19 cellular contexts compared by ENCODE assay signal in genomic region chr14:89442280-89442679, GRCh38. TPM values are rescaled to one million over a fixed set of nuclear protein-coding genes. Genes with fewer than 3 reads are reported as not detected.
DNase-seq lines count a peak whose midpoint lies in the region; ATAC-seq, FAIRE-seq and TF ChIP-seq lines count a peak whose summit lies in the region.
"Had no signal": no experiment of that assay in that cellular context is flagged by ENCODE, and none has a peak within 500 bp of the region (broad histone marks: within the 10 kb centered on the region; RNA-seq: fewer than 3 reads in every experiment).

No MANE protein-coding gene starts in this region.

- no peak overlapping the region for H2AFZ ChIP-seq in ACC112 (ENCODE audit: low read length, unreplicated experiment)
- H2AFZ ChIP-seq in astrocyte (ENCODE audit: low read depth, low read length), result no peak overlapping the region

- intact Hi-C loops in kidney (cut with DNase I), result no loop called here

- H3K9ac ChIP-seq in astrocyte (ENCODE audit: low read length), result no peak overlapping the region
- H3K9ac ChIP-seq in kidney (ENCODE audit: low read length in 2 of 2), result no peak overlapping the region

- ATAC-seq in naive B cell (ENCODE audit: low read depth in 2 of 2), result no peak
- no peak for ATAC-seq in HG03571 (IDR thresholded peaks at IDR 0.05; ENCODE audit: unreplicated experiment)
- ATAC-seq: HepG2; stimulated activated naive CD8-positive, alpha-beta T cell treated with anti-CD3 and anti-CD28 coated beads, Interleukin-15, Interleukin-2, amounts not matched to agents 100 U/mL and 50 U/mL, for 24 hours had no signal

- no peak for FAIRE-seq in astrocyte (lab: Jason Lieb, UNC)
- no peak for FAIRE-seq in kidney (lab: Jason Lieb, UNC)
- FAIRE-seq: GM18507, HepG2, islet of Langerhans had no signal

- TF ChIP-seq CTCF in HFFc6 (IDR thresholded peaks at IDR 0.05) (no peak), astrocyte (IDR thresholded peaks at IDR 0.05; ENCODE audit: insufficient read depth, low read depth, low read length) (no peak), kidney (IDR thresholded peaks at IDR 0.05; ENCODE audit: borderline replicate concordance, extremely low read depth, insufficient read depth) (no peak)

- H3K27me3 Mint-ChIP-seq in HFFc6 (ENCODE audit: insufficient read depth) (no peaks in the 10 kb centered on the region; the same call in 1 of the 2 replicates), astrocyte (ENCODE audit: low read depth, unreplicated experiment) (no peaks in the 10 kb centered on the region), naive B cell (no peaks in the 10 kb centered on the region)

- H3K36me3 Mint-ChIP-seq in HFFc6 (ENCODE audit: low read depth) (no peaks in the 10 kb centered on the region; the same call in 1 of the 2 replicates), astrocyte (ENCODE audit: low read depth, unreplicated experiment) (peaks cover under 1% of the 10 kb centered on the region), naive B cell (no peaks in the 10 kb centered on the region)

- H3K4me3 Mint-ChIP-seq in HFFc6, result no peak overlapping the region
- H3K4me3 Mint-ChIP-seq in astrocyte (ENCODE audit: unreplicated experiment), result no peak overlapping the region
- H3K4me3 Mint-ChIP-seq in naive B cell, result peak overlapping the region in 3 of 8 donors; percentile 29 to 59 (median 51)

- H3K9me3 ChIP-seq in astrocyte (ENCODE audit: insufficient read depth, low read depth, low read length), result no peaks in the 10 kb centered on the region
- H3K9me3 ChIP-seq in kidney (ENCODE audit: control insufficient read depth in 1 of 2, low read length in 2 of 2), result no peaks in the 10 kb centered on the region
- H3K9me3 ChIP-seq: esophagus muscularis mucosa had no signal

- H3K4me3 ChIP-seq in ACC112 (ENCODE audit: low read depth, low read length) (no peak overlapping the region), astrocyte (ENCODE audit: insufficient read depth, low read depth, low read length) (no peak overlapping the region), kidney (ENCODE audit: low read length in 2 of 2) (no peak overlapping the region)
- H3K4me3 ChIP-seq: esophagus muscularis mucosa had no signal

- no peak overlapping the region for H3K4me2 ChIP-seq in astrocyte (ENCODE audit: low read length)

- H3K9me3 Mint-ChIP-seq in HFFc6, result no peaks in the 10 kb centered on the region
- H3K9me3 Mint-ChIP-seq in astrocyte (ENCODE audit: unreplicated experiment), result no peaks in the 10 kb centered on the region
- H3K9me3 Mint-ChIP-seq in naive B cell, result peaks cover 0 to 1% (median 0%) of the 10 kb centered on the region in 7 donors

- no peaks in the 10 kb centered on the region for H3K79me2 ChIP-seq in ACC112 (ENCODE audit: control insufficient read depth, insufficient read depth, low read length, unreplicated experiment)
- H3K79me2 ChIP-seq in astrocyte (ENCODE audit: insufficient read depth, low read length), result no peaks in the 10 kb centered on the region

- H3K4me1 ChIP-seq in ACC112 (ENCODE audit: control insufficient read depth, insufficient read depth, low read length, unreplicated experiment), result peaks cover 31% of the 10 kb centered on the region
- peaks cover 19% of the 10 kb centered on the region for H3K4me1 ChIP-seq in astrocyte (ENCODE audit: insufficient read depth, low read length)
- H3K4me1 ChIP-seq in kidney (ENCODE audit: control insufficient read depth in 1 of 2, insufficient read depth in 1 of 2, low read depth in 1 of 2, low read length in 2 of 2), result peaks cover 0 to 2% of the 10 kb centered on the region in 2 donors
- H3K4me1 ChIP-seq: esophagus muscularis mucosa had no signal

- no peak for DNase-seq in HFFc6
- no peak for DNase-seq in astrocyte (ENCODE audit: low read depth)
- DNase-seq in naive B cell, result no peak
- DNase-seq in iPS-NIHi11 (ENCODE audit: low spot score), result no peak
- DNase-seq in kidney, result no peak
- no peak for DNase-seq in NCI-H187 treated with DMSO at 0.1 percent for 48 hours (lab: John Stamatoyannopoulos, UW)
- DNase-seq: ACHN; activated CD8-positive, alpha-beta memory T cell treated with anti-CD3 and anti-CD28 coated beads, Interleukin-2, amount 50 U/mL, for 4 hours; mammary epithelial cell; NCI-H1436 treated with DMSO at 0.1 percent for 48 hours; NCI-H345; SHP77 treated with DMSO at 0.1 percent for 48 hours; stimulated activated naive CD8-positive, alpha-beta T cell treated with anti-CD3 and anti-CD28 coated beads, Interleukin-15, Interleukin-2, amounts not matched to agents 100 U/mL and 50 U/mL, for 24 hours had no signal

- no peaks in the 10 kb centered on the region for H3K36me3 ChIP-seq in ACC112 (ENCODE audit: insufficient read depth, low read length)
- no peaks in the 10 kb centered on the region for H3K36me3 ChIP-seq in astrocyte (ENCODE audit: insufficient read depth, low read length)
- H3K36me3 ChIP-seq in kidney (ENCODE audit: control insufficient read depth in 1 of 2, insufficient read depth in 2 of 2, low read length in 2 of 2), result no peaks in the 10 kb centered on the region
- H3K36me3 ChIP-seq: esophagus muscularis mucosa had no signal

- H3K4me1 Mint-ChIP-seq in HFFc6 (ENCODE audit: low read depth) (peaks cover 36% of the 10 kb centered on the region), astrocyte (ENCODE audit: low read depth, unreplicated experiment) (peaks cover 33% of the 10 kb centered on the region), naive B cell (peaks cover 48 to 84% (median 75%) of the 10 kb centered on the region in 3 donors)

- no peaks in the 10 kb centered on the region for H4K20me1 ChIP-seq in astrocyte (ENCODE audit: insufficient read depth, low read length)

- H3K27ac Mint-ChIP-seq in HFFc6 (peak overlapping the region; percentile 78), astrocyte (ENCODE audit: unreplicated experiment) (peak overlapping the region; percentile 31), naive B cell (peak overlapping the region in 4 of 6 donors; percentile 62 to 91 (median 87))

- H3K27me3 ChIP-seq in ACC112 (ENCODE audit: insufficient read depth, low read length) (no peaks in the 10 kb centered on the region), astrocyte (ENCODE audit: insufficient read depth, low read length) (no peaks in the 10 kb centered on the region)
- H3K27me3 ChIP-seq: esophagus muscularis mucosa had no signal

- H3K27ac ChIP-seq in ACC112 (ENCODE audit: low read depth, low read length) (peak overlapping the region; percentile 81), astrocyte (ENCODE audit: low read depth, low read length) (peak overlapping the region; percentile 72), kidney (ENCODE audit: low read depth in 2 of 2, low read length in 2 of 2) (no peak overlapping the region)
- H3K27ac ChIP-seq: esophagus muscularis mucosa had no signal

RNA-seq across cellular contexts. Expression of gene FOXN3, which starts 25.2 kb away (rescaled TPM):
- total RNA-seq in HFFc6 (2021; fragmentation: NEBNext Ultra II Directional; extraction: Animal tissue kit (Norgen Biotek cat#: 25700)), result 10 to 100 TPM; 31.9 to 43.4 (median 37.9) TPM
- 105 and 122 TPM in 2 replicates for total RNA-seq in astrocyte
- 10 to 100 TPM; 47.8 to 77.5 (median 58.7) TPM for polyA plus RNA-seq in naive B cell (ENCODE audit: low read depth in 6 of 6)
- 50.1 TPM for total RNA-seq in kidney
- 6.4 TPM for polyA plus RNA-seq in kidney (ENCODE audit: insufficient read depth, low read depth, low replicate concordance)

Comparison
In these comparisons a context has a peak if more than half of its experiments do, and no peak if none do; other contexts are left out.
1. H3K27ac ChIP-seq: peak in ACC112 (single experiment) and astrocyte (single experiment); none in kidney (0 of 2).
2. H3K27ac Mint-ChIP-seq: peak in every context shown above with its lines; median percentile 87 in naive B cell; 78 in HFFc6; 31 in astrocyte.